ENCODE assay signal across 2 cellular contexts in genomic region chr9:35844628-35845301, GRCh38.
TF ChIP-seq lines count a peak whose summit lies in the region.

No MANE protein-coding gene starts in this region.

TF ChIP-seq in HepG2, 621 proteins besides CTCF, POLR2A, EP300 and RAD21:
- no peak for TF ChIP-seq E2F5 (CRISPR knock-in tag; conservative IDR thresholded peaks at IDR 0.05)
- no peak for TF ChIP-seq KDM2A (CRISPR knock-in tag; IDR thresholded peaks at IDR 0.05; ENCODE audit: borderline replicate concordance, low read depth)
- no peak for TF ChIP-seq ZNF143 (CRISPR knock-in tag; IDR thresholded peaks at IDR 0.05)
- no peak for TF ChIP-seq CAMTA2 (CRISPR knock-in tag; IDR thresholded peaks at IDR 0.05; ENCODE audit: borderline replicate concordance)
- TF ChIP-seq KLF15 (CRISPR knock-in tag; IDR thresholded peaks at IDR 0.05; ENCODE audit: borderline replicate concordance) = no peak
- no peak for TF ChIP-seq ZNF747 (CRISPR knock-in tag; IDR thresholded peaks at IDR 0.05; ENCODE audit: borderline replicate concordance)
- TF ChIP-seq ZBTB1 (CRISPR knock-in tag; IDR thresholded peaks at IDR 0.05; ENCODE audit: borderline replicate concordance) = no peak
- no peak for TF ChIP-seq SOX5 (CRISPR knock-in tag; IDR thresholded peaks at IDR 0.05; ENCODE audit: borderline replicate concordance)
- TF ChIP-seq PBX3 (CRISPR knock-in tag; IDR thresholded peaks at IDR 0.05; ENCODE audit: borderline replicate concordance) = no peak
- no peak for TF ChIP-seq ZNF337 (CRISPR knock-in tag; IDR thresholded peaks at IDR 0.05; ENCODE audit: borderline replicate concordance, low read depth)
- TF ChIP-seq ZNF263 (CRISPR knock-in tag; IDR thresholded peaks at IDR 0.05) = no peak
- TF ChIP-seq RCOR2 (CRISPR knock-in tag; IDR thresholded peaks at IDR 0.05) = no peak
- no peak for TF ChIP-seq FOXK1 (CRISPR knock-in tag; IDR thresholded peaks at IDR 0.05; ENCODE audit: borderline replicate concordance, low read depth)

TF ChIP-seq in endothelial cell of umbilical vein, 7 proteins besides CTCF, POLR2A, EP300 and RAD21:
- TF ChIP-seq GATA2 (IDR thresholded peaks at IDR 0.05; ENCODE audit: insufficient read depth, insufficient read length, low read depth, low read length) (peak; percentile 42), MAX (IDR thresholded peaks at IDR 0.05; ENCODE audit: insufficient read depth, insufficient read length) (no peak), FOS (IDR thresholded peaks at IDR 0.05; ENCODE audit: borderline replicate concordance, insufficient read depth, low read length) (peak; percentile 78), POLR2AphosphoS5 (IDR thresholded peaks at IDR 0.05; ENCODE audit: insufficient read depth, low read depth, low read length) (peak; percentile 47), JUN (IDR thresholded peaks at IDR 0.05; ENCODE audit: borderline replicate concordance, insufficient read depth, insufficient read length, low read depth) (peak; percentile 66), EZH2 (IDR thresholded peaks at IDR 0.05; ENCODE audit: borderline replicate concordance, low read depth, low read length, severe bottlenecking) (no peak)
